ENCODE assay signal across 24 cellular contexts in the genomic region with DNA sequence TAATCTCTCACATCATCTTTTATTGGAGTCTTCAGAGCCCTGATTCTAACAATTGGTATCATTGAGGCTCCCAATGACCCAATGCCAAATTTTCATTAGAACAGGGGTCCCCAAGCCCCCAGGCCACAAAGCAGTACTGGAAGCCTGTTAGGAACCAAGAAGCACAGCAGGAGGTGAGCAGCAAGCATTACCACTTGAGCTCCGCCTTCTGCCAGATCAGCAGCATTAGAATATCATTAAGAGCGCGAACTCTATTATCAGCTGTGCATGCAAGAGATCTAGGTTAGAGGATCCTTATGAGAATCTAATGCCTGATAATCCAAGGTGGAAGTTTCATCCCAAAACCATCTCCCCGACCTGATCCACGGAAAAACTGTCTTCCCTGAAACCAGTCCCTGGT.
"Had no signal": no experiment of that assay in that cellular context is flagged by ENCODE, and none has a peak within 500 bp of the region (broad histone marks: within the 10 kb centered on the region; RNA-seq: fewer than 3 reads in every experiment).

No MANE protein-coding gene starts in this region.

- H3K4me1 Mint-ChIP-seq: activated naive CD4-positive, alpha-beta T cell treated with anti-CD3 and anti-CD28 coated beads, Interleukin-2, amount 10 ng/mL, durations not matched to agents 7 days and 5 days had no signal

- DNase-seq: activated CD4-positive, alpha-beta T cell treated with anti-CD3 and anti-CD28 coated beads for 48 hours; activated CD4-positive, alpha-beta T cell treated with anti-CD3 and anti-CD28 coated beads, Interleukin-2, amount 50 U/mL, for 4 hours; activated CD4-positive, CD25-positive, alpha-beta regulatory T cell treated with anti-CD3 and anti-CD28 coated beads, Interleukin-2, amount 50 U/mL, for 72 hours; activated CD8-positive, alpha-beta memory T cell treated with anti-CD3 and anti-CD28 coated beads, Interleukin-2, amount 50 U/mL, for 48 hours; activated CD8-positive, alpha-beta T cell treated with anti-CD3 and anti-CD28 coated beads, Interleukin-2, amount 10 ng/mL, durations not matched to agents 7 days and 5 days; activated gamma-delta T cell treated with Interleukin-2 at 50 U/mL for 16 hours; activated naive CD4-positive, alpha-beta T cell treated with anti-CD3 and anti-CD28 coated beads, Interleukin-2, amount 10 ng/mL, durations not matched to agents 7 days and 5 days; activated naive CD8-positive, alpha-beta T cell treated with anti-CD3 and anti-CD28 coated beads for 36 hours; activated T-cell treated with anti-CD3 and anti-CD28 coated beads, Interleukin-2, amount 50 U/mL, for 4 hours; brain microvascular endothelial cell; Karpas-422; MM.1S; NCI-H1105; NCI-H1436; NCI-H1694 treated with DMSO at 0.1 percent for 48 hours; NCI-H2029 treated with DMSO at 0.1 percent for 48 hours; NCI-H446; NCI-H748 treated with DMSO at 0.1 percent for 48 hours; T-helper 9 cell had no signal

- H3K4me3 ChIP-seq: cardiac muscle cell, K562, SK-N-MC had no signal

- H3K27ac ChIP-seq: brain microvascular endothelial cell, cardiac muscle cell, SK-N-MC had no signal

- H3K27ac Mint-ChIP-seq: activated CD8-positive, alpha-beta T cell treated with anti-CD3 and anti-CD28 coated beads, Interleukin-2, amount 10 ng/mL, durations not matched to agents 7 days and 5 days; activated naive CD4-positive, alpha-beta T cell treated with anti-CD3 and anti-CD28 coated beads, Interleukin-2, amount 10 ng/mL, durations not matched to agents 7 days and 5 days; activated naive CD8-positive, alpha-beta T cell treated with anti-CD3 and anti-CD28 coated beads for 36 hours; activated T-helper 17 cell treated with anti-CD3 and anti-CD28 coated beads, Interleukin-2, amount 50 U/mL, for 72 hours; WTC11 had no signal

- H3K27me3 ChIP-seq: brain microvascular endothelial cell, cardiac muscle cell had no signal

- H3K4me3 Mint-ChIP-seq: activated CD8-positive, alpha-beta T cell treated with anti-CD3 and anti-CD28 coated beads, Interleukin-2, amount 10 ng/mL, durations not matched to agents 7 days and 5 days; activated naive CD4-positive, alpha-beta T cell treated with anti-CD3 and anti-CD28 coated beads, Interleukin-2, amount 10 ng/mL, durations not matched to agents 7 days and 5 days; activated naive CD8-positive, alpha-beta T cell treated with anti-CD3 and anti-CD28 coated beads for 36 hours; activated T-cell treated with anti-CD3 and anti-CD28 coated beads, Interleukin-2, amount 50 U/mL, for 4 hours; activated T-helper 17 cell treated with anti-CD3 and anti-CD28 coated beads, Interleukin-2, amount 50 U/mL, for 72 hours; WTC11 had no signal

- H3K9me3 Mint-ChIP-seq: activated naive CD4-positive, alpha-beta T cell treated with anti-CD3 and anti-CD28 coated beads, Interleukin-2, amount 10 ng/mL, durations not matched to agents 7 days and 5 days; activated naive CD8-positive, alpha-beta T cell treated with anti-CD3 and anti-CD28 coated beads for 36 hours; activated T-cell treated with anti-CD3 and anti-CD28 coated beads, Interleukin-2, amount 50 U/mL, for 4 hours; activated T-helper 17 cell treated with anti-CD3 and anti-CD28 coated beads, Interleukin-2, amount 50 U/mL, for 72 hours; WTC11 had no signal

- H3K27me3 Mint-ChIP-seq: activated naive CD4-positive, alpha-beta T cell treated with anti-CD3 and anti-CD28 coated beads, Interleukin-2, amount 10 ng/mL, durations not matched to agents 7 days and 5 days; activated naive CD8-positive, alpha-beta T cell treated with anti-CD3 and anti-CD28 coated beads for 36 hours; activated T-helper 17 cell treated with anti-CD3 and anti-CD28 coated beads, Interleukin-2, amount 50 U/mL, for 72 hours had no signal

- FAIRE-seq: K562 had no signal
